In the genomic region with DNA sequence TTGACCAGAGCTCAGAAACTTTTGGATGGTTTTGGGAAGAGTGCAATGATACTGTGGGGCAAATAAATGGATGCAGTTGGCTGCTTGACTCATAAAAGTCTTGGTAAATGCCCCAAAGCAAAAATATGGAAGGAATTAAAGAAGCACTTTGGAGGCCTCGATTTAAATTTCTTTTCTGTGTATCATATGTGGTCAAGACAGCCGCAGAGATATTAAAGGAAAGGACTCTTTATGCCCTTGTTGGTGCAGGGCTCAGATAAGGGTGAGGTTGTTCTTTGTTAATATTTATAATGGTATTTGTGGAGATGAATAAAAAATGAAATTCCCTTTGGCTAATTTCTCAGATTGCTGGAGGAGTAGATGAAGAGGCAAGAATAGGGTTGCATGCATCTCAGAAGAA, we compare ENCODE assay signal across 29 cellular contexts.
"Had no signal": no experiment of that assay in that cellular context is flagged by ENCODE, and none has a peak within 500 bp of the region (broad histone marks: within the 10 kb centered on the region; RNA-seq: fewer than 3 reads in every experiment).

No MANE protein-coding gene starts in this region.

- H3K4me3 ChIP-seq: SJSA1 had no signal

- DNase-seq: activated CD4-positive, alpha-beta T cell treated with anti-CD3 and anti-CD28 coated beads for 1 hour; activated CD4-positive, alpha-beta T cell treated with anti-CD3 and anti-CD28 coated beads for 48 hours; activated CD4-positive, alpha-beta T cell treated with anti-CD3 and anti-CD28 coated beads, Interleukin-2, amount 50 U/mL, for 48 hours; activated CD4-positive, CD25-positive, alpha-beta regulatory T cell; activated CD8-positive, alpha-beta T cell treated with anti-CD3 and anti-CD28 coated beads, Interleukin-2, amount 10 ng/mL, durations not matched to agents 7 days and 5 days; activated gamma-delta T cell; activated naive CD4-positive, alpha-beta T cell treated with anti-CD3 and anti-CD28 coated beads for 36 hours; activated T-cell treated with anti-CD3 and anti-CD28 coated beads, Interleukin-2, amount 50 U/mL, for 24 hours; anterior cingulate cortex; caudate nucleus; NCI-H1105; NCI-H1436; NCI-H1694; NCI-H1930; NCI-H2081 treated with DMSO at 0.1 percent for 48 hours; NCI-H345; NCI-H524 treated with DMSO at 0.1 percent for 48 hours; RPMI8226; SHP77 treated with DMSO at 0.1 percent for 48 hours; SK-N-SH; T-cell; T-helper 17 cell; WERI-Rb-1 had no signal

- H3K4me3 Mint-ChIP-seq: activated CD8-positive, alpha-beta T cell treated with anti-CD3 and anti-CD28 coated beads, Interleukin-2, amount 10 ng/mL, durations not matched to agents 7 days and 5 days; activated naive CD4-positive, alpha-beta T cell treated with anti-CD3 and anti-CD28 coated beads for 36 hours; activated T-cell treated with anti-CD3 and anti-CD28 coated beads, Interleukin-2, amount 50 U/mL, for 24 hours; brain; T-cell; T-helper 17 cell had no signal

- H3K36me3 Mint-ChIP-seq: activated naive CD4-positive, alpha-beta T cell treated with anti-CD3 and anti-CD28 coated beads, Interleukin-2, amount 50 U/mL, for 72 hours; brain; T-cell had no signal

- FAIRE-seq: bronchial epithelial cell had no signal

- ATAC-seq: activated CD8-positive, alpha-beta T cell treated with anti-CD3 and anti-CD28 coated beads, Interleukin-2, amount 10 ng/mL, durations not matched to agents 7 days and 5 days; activated naive CD4-positive, alpha-beta T cell treated with anti-CD3 and anti-CD28 coated beads, Interleukin-2, amount 50 U/mL, for 72 hours; Panc1; T-cell; T-helper 17 cell had no signal

- H3K27ac Mint-ChIP-seq: activated CD8-positive, alpha-beta T cell treated with anti-CD3 and anti-CD28 coated beads, Interleukin-2, amount 10 ng/mL, durations not matched to agents 7 days and 5 days; activated naive CD4-positive, alpha-beta T cell treated with anti-CD3 and anti-CD28 coated beads for 36 hours; activated naive CD4-positive, alpha-beta T cell treated with anti-CD3 and anti-CD28 coated beads, Interleukin-2, amount 50 U/mL, for 72 hours; activated T-cell treated with anti-CD3 and anti-CD28 coated beads, Interleukin-2, amount 50 U/mL, for 24 hours; activated T-helper 2 cell treated with anti-CD3 and anti-CD28 coated beads, Interferon-gamma antibody, Interleukin-2, Interleukin-4, amounts not matched to agents 10 μg/mL and 5 μg/mL and 100 μg/mL, durations not matched to agents 14 hours and 24 hours and 36 hours; brain; T-cell; T-helper 17 cell had no signal

- H3K4me2 ChIP-seq: SK-N-SH had no signal

- H3K9ac ChIP-seq: SK-N-SH had no signal

- H3K27me3 Mint-ChIP-seq: brain, T-helper 17 cell had no signal

- H3K4me1 Mint-ChIP-seq: T-cell, T-helper 17 cell had no signal

- H3K9me3 ChIP-seq: SJSA1, SK-N-SH had no signal

- H3K4me1 ChIP-seq: SJSA1 had no signal

- H3K9me3 Mint-ChIP-seq: activated naive CD4-positive, alpha-beta T cell treated with anti-CD3 and anti-CD28 coated beads for 36 hours; activated naive CD4-positive, alpha-beta T cell treated with anti-CD3 and anti-CD28 coated beads, Interleukin-2, amount 50 U/mL, for 72 hours; activated T-cell treated with anti-CD3 and anti-CD28 coated beads, Interleukin-2, amount 50 U/mL, for 24 hours; activated T-helper 2 cell treated with anti-CD3 and anti-CD28 coated beads, Interferon-gamma antibody, Interleukin-2, Interleukin-4, amounts not matched to agents 10 μg/mL and 5 μg/mL and 100 μg/mL, durations not matched to agents 14 hours and 24 hours and 36 hours; brain; T-cell had no signal

- H3K36me3 ChIP-seq: SJSA1, WERI-Rb-1 had no signal

- H3K27ac ChIP-seq: SJSA1, WERI-Rb-1 had no signal

- H3K27me3 ChIP-seq: SJSA1 had no signal
